Comparison of ENCODE assay signal across 17 cellular contexts in genomic region chr13:33235564-33235963, GRCh38. TPM values are rescaled to one million over a fixed set of nuclear protein-coding genes. Genes with fewer than 3 reads are reported as not detected.
DNase-seq lines count a peak whose midpoint lies in the region; ATAC-seq, FAIRE-seq and TF ChIP-seq lines count a peak whose summit lies in the region.
"Had no signal": no experiment of that assay in that cellular context is flagged by ENCODE, and none has a peak within 500 bp of the region (broad histone marks: within the 10 kb centered on the region; RNA-seq: fewer than 3 reads in every experiment).

No MANE protein-coding gene starts in this region.

- H3K4me1 ChIP-seq in keratinocyte (ENCODE audit: control insufficient read depth, extremely low read depth, insufficient read depth, low read length), result peaks cover 47% of the 10 kb centered on the region
- peaks cover 10 to 21% (median 19%) of the 10 kb centered on the region in 4 donors for H3K4me1 ChIP-seq in stomach

- no peaks in the 10 kb centered on the region for H3K9me1 ChIP-seq in keratinocyte (ENCODE audit: control insufficient read depth, extremely low read depth, insufficient read depth, low read length)

- no peaks in the 10 kb centered on the region for H3K27me3 ChIP-seq in keratinocyte (ENCODE audit: control insufficient read depth, extremely low read depth, insufficient read depth, low read length)
- no peaks in the 10 kb centered on the region for H3K27me3 ChIP-seq in stomach
- H3K27me3 ChIP-seq: right lobe of liver had no signal

- peaks cover 5% of the 10 kb centered on the region for H3K9me3 ChIP-seq in keratinocyte (ENCODE audit: control insufficient read depth, low read depth, low read length)
- H3K9me3 ChIP-seq in stomach, result peaks cover 0 to 7% (median 3%) of the 10 kb centered on the region in 4 donors
- H3K9me3 ChIP-seq: right lobe of liver had no signal

- H4K20me1 ChIP-seq in keratinocyte (ENCODE audit: control insufficient read depth, extremely low read depth, insufficient read depth, low read length), result no peaks in the 10 kb centered on the region

- intact Hi-C loops in stomach (cut with DNase I; ENCODE audit: low total_unique reads), result no loop called here

- H3K4me3 ChIP-seq in WI38 (ENCODE audit: low read depth, low read length), result peak overlapping the region; percentile 2; the same call in 1 of the 2 replicates
- H3K4me3 ChIP-seq in keratinocyte (ENCODE audit: control insufficient read depth in 2 of 3, extremely low read depth in 1 of 3, insufficient read depth in 2 of 3, low read depth in 1 of 3, low read length in 3 of 3), result no peak overlapping the region
- H3K4me3 ChIP-seq in stomach, result no peak overlapping the region
- H3K4me3 ChIP-seq: right lobe of liver had no signal

- ATAC-seq in HG03378 (IDR thresholded peaks at IDR 0.05; ENCODE audit: unreplicated experiment), result no peak
- ATAC-seq: naive thymus-derived CD8-positive, alpha-beta T cell; stimulated activated effector memory CD8-positive, alpha-beta T cell treated with anti-CD3 and anti-CD28 coated beads, Interleukin-12 subunit alpha, Interleukin-12 subunit beta, amount 100 ng/mL, for 72 hours; T-cell had no signal

- DNase-seq in ELR (ENCODE audit: low read depth) (peak; percentile 27), keratinocyte (ENCODE audit: low read depth, low spot score) (no peak), stomach (no peak), hepatic stellate cell (ENCODE audit: low spot score) (no peak), SHP77 treated with DMSO at 0.1 percent for 48 hours (lab: John Stamatoyannopoulos, UW) (no peak), AG20443 (ENCODE audit: low spot score) (no peak)
- DNase-seq: activated CD4-positive, CD25-positive, alpha-beta regulatory T cell; activated naive CD4-positive, alpha-beta T cell treated with anti-CD3 and anti-CD28 coated beads, Interleukin-2, amount 50 U/mL, for 16 hours; central memory CD4-positive, alpha-beta T cell; H9; naive thymus-derived CD8-positive, alpha-beta T cell; NCI-H1105; right lobe of liver; T-cell had no signal

- dilution Hi-C loops in keratinocyte (cut with MboI; ENCODE audit: extremely low pct_ligation_motif_present, low sequenced_read_pairs), result no loop called here

- H3K4me2 ChIP-seq in keratinocyte (ENCODE audit: control insufficient read depth, extremely low read depth, insufficient read depth, low read depth, low read length), result peak overlapping the region; percentile 63

- no peak for TF ChIP-seq POLR2A in stomach (IDR thresholded peaks at IDR 0.05)

- WGBS in stomach, 5 donors, result 54 to 68% (median 65%) methylated on average over 3 of the region's 3 CpGs

- H3K9ac ChIP-seq in keratinocyte (ENCODE audit: control insufficient read depth, extremely low read depth, insufficient read depth, low read length), result no peak overlapping the region

- H2AFZ ChIP-seq in keratinocyte (ENCODE audit: control insufficient read depth, low read length), result no peak overlapping the region

- H3K36me3 ChIP-seq in keratinocyte (ENCODE audit: control insufficient read depth in 2 of 2, extremely low read depth in 1 of 2, insufficient read depth in 2 of 2, low read length in 2 of 2) (peaks cover 1 to 4% of the 10 kb centered on the region in 2 experiments), stomach (peaks cover 0 to 16% (median 10%) of the 10 kb centered on the region in 4 donors)
- H3K36me3 ChIP-seq: right lobe of liver had no signal

- H3K27ac ChIP-seq in keratinocyte (ENCODE audit: control insufficient read depth, insufficient read depth, low read length), result peak overlapping the region; percentile 30
- peak overlapping the region in 4 of 5 donors; percentile 38 to 55 (median 46) for H3K27ac ChIP-seq in stomach

- TF ChIP-seq CTCF in WI38 (IDR thresholded peaks at IDR 0.05; ENCODE audit: low read depth, low read length) (no peak), keratinocyte (optimal IDR thresholded peaks at IDR 0.05 in 1 of 3, IDR thresholded peaks at IDR 0.05 in 1 of 3, conservative IDR thresholded peaks at IDR 0.05 in 1 of 3; ENCODE audit: extremely low read depth in 1 of 3, insufficient read depth in 2 of 3, low read length in 3 of 3) (no peak), stomach (IDR thresholded peaks at IDR 0.05) (no peak)

- peak; percentile 66 for FAIRE-seq in keratinocyte (lab: Jason Lieb, UNC)

- peaks cover 4% of the 10 kb centered on the region for H3K79me2 ChIP-seq in keratinocyte (ENCODE audit: control insufficient read depth, insufficient read depth, low read length)

- no peak for TF ChIP-seq EP300 in stomach (IDR thresholded peaks at IDR 0.05)

RNA-seq across cellular contexts. Expression of gene STARD13, which starts 50.0 kb away (rescaled TPM):
- polyA plus RNA-seq in keratinocyte (7.9 to 11.9 TPM (median 8.1 TPM) in 3 replicates), stomach (1 to 10 TPM; 4.4 to 9.2 (median 6.7) TPM)
- polyA plus RNA-seq in keratinocyte (2011; ENCODE audit: low read depth), result 6.5 TPM
- 4.4 and 6.3 TPM in 2 replicates for polyA plus RNA-seq in keratinocyte (2011; cell fraction: cytosol; rRNA removed)
- 20.6 and 22.2 TPM in 2 replicates for polyA plus RNA-seq in keratinocyte (2011; cell fraction: nucleus; rRNA removed)
- 4.0 and 8.4 TPM in 2 replicates for polyA plus RNA-seq in keratinocyte (2012; ENCODE audit: low replicate concordance)
- polyA minus RNA-seq in keratinocyte, result 18.5 to 45.9 TPM (median 34.2 TPM) in 3 replicates
- 5.2 TPM for polyA minus RNA-seq in keratinocyte (2011; cell fraction: cytosol; rRNA and poly(A)+ RNA removed)
- polyA minus RNA-seq in keratinocyte (2011; cell fraction: nucleus; rRNA and poly(A)+ RNA removed), result 69.0 and 118 TPM in 2 replicates
- 100 to 1,000 TPM in 1 of 5 donors, 10 to 100 TPM in 4; 41.3 to 158 (median 54.3) TPM for total RNA-seq in stomach
- total RNA-seq: naive thymus-derived CD8-positive, alpha-beta T cell had no signal
- polyA plus RNA-seq: naive thymus-derived CD8-positive, alpha-beta T cell had no signal
